ENCODE assay signal across 16 cellular contexts in the genomic region with DNA sequence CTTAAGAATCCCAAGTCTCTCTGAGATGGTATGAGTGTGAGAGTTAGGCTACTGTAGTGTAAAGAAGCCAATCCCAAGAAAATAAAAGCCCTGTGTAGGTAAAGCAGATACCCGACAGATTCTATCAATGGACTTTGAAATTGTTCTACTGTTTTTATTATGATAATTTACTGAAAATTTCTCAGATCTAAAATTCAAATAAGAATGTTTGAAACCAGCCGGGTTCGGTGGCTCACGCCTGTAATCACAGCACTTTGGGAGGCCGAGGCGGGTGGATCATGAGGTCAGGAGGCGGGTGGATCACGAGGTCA.
"Had no signal": no experiment of that assay in that cellular context is flagged by ENCODE, and none has a peak within 500 bp of the region (broad histone marks: within the 10 kb centered on the region; RNA-seq: fewer than 3 reads in every experiment).

No MANE protein-coding gene starts in this region.

- H3K27ac Mint-ChIP-seq: activated CD4-positive, alpha-beta T cell treated with anti-CD3 and anti-CD28 coated beads, Interleukin-2, amount 10 ng/mL, durations not matched to agents 24 days and 14 days; activated naive CD8-positive, alpha-beta T cell treated with anti-CD3 and anti-CD28 coated beads for 36 hours; activated T-helper 1 cell treated with anti-CD3 and anti-CD28 coated beads, Interleukin-12 subunit alpha, Interleukin-12 subunit beta, Interleukin-2, Interleukin-4 antibody, amounts not matched to agents 30 ng/mL and 10 ng/mL and 1 ng/mL, durations not matched to agents 14 hours and 24 hours and 36 hours; memory B cell; nephron progenitor cell; T-helper 2 cell treated with Interferon-gamma antibody and Interleukin-4, amounts not matched to agents 5 μg/mL and 100 μg/mL, for 36 hours had no signal

- H3K27ac ChIP-seq: body of pancreas, coronary artery, left ventricle myocardium inferior, prostate gland, skin epidermis, tibial nerve had no signal

- H3K4me3 ChIP-seq: body of pancreas, prostate gland, tibial nerve had no signal

- H3K4me1 ChIP-seq: body of pancreas, left ventricle myocardium inferior, prostate gland had no signal

- H3K36me3 Mint-ChIP-seq: activated naive CD8-positive, alpha-beta T cell treated with anti-CD3 and anti-CD28 coated beads for 36 hours; memory B cell had no signal

- H3K9me3 Mint-ChIP-seq: activated CD4-positive, alpha-beta T cell treated with anti-CD3 and anti-CD28 coated beads, Interleukin-2, amount 10 ng/mL, durations not matched to agents 24 days and 14 days; activated naive CD8-positive, alpha-beta T cell treated with anti-CD3 and anti-CD28 coated beads for 36 hours; activated T-helper 1 cell treated with anti-CD3 and anti-CD28 coated beads, Interleukin-12 subunit alpha, Interleukin-12 subunit beta, Interleukin-2, Interleukin-4 antibody, amounts not matched to agents 30 ng/mL and 10 ng/mL and 1 ng/mL, durations not matched to agents 14 hours and 24 hours and 36 hours; memory B cell; T-helper 2 cell treated with Interferon-gamma antibody and Interleukin-4, amounts not matched to agents 5 μg/mL and 100 μg/mL, for 36 hours had no signal

- DNase-seq: activated CD4-positive, CD25-positive, alpha-beta regulatory T cell; central memory CD4-positive, alpha-beta T cell; effector CD8-positive, alpha-beta T cell; left ventricle myocardium inferior; occipital lobe had no signal

- H3K36me3 ChIP-seq: left ventricle myocardium inferior, prostate gland, tibial nerve had no signal

- H3K4me3 Mint-ChIP-seq: activated CD4-positive, alpha-beta T cell treated with anti-CD3 and anti-CD28 coated beads, Interleukin-2, amount 10 ng/mL, durations not matched to agents 24 days and 14 days; activated naive CD8-positive, alpha-beta T cell treated with anti-CD3 and anti-CD28 coated beads for 36 hours; activated T-helper 1 cell treated with anti-CD3 and anti-CD28 coated beads, Interleukin-12 subunit alpha, Interleukin-12 subunit beta, Interleukin-2, Interleukin-4 antibody, amounts not matched to agents 30 ng/mL and 10 ng/mL and 1 ng/mL, durations not matched to agents 14 hours and 24 hours and 36 hours; nephron progenitor cell had no signal

- H3K9me3 ChIP-seq: body of pancreas, left ventricle myocardium inferior, prostate gland, tibial nerve had no signal

- H3K27me3 Mint-ChIP-seq: activated CD4-positive, alpha-beta T cell treated with anti-CD3 and anti-CD28 coated beads, Interleukin-2, amount 10 ng/mL, durations not matched to agents 24 days and 14 days had no signal

- H3K27me3 ChIP-seq: body of pancreas, tibial nerve had no signal
